Comparison of ENCODE assay signal across 1 cellular context in genomic region chr1:230855886-230856285, GRCh38.
TF ChIP-seq lines count a peak whose summit lies in the region.

No MANE protein-coding gene starts in this region.

TF ChIP-seq in H1, 55 proteins besides CTCF, POLR2A, EP300 and RAD21:
- TF ChIP-seq BACH1 (IDR thresholded peaks at IDR 0.05; ENCODE audit: low read length) = peak; percentile 29; the same call in 1 of the 2 replicates
- TF ChIP-seq NRF1 (IDR thresholded peaks at IDR 0.05; ENCODE audit: low read depth, low read length) = no peak
- no peak for TF ChIP-seq GABPA (IDR thresholded peaks at IDR 0.05; ENCODE audit: borderline replicate concordance, insufficient read depth, low read length)
TF ChIP-seq in H1: peak in this region for 1.
